1 cellular context compared by ENCODE assay signal in the genomic region with DNA sequence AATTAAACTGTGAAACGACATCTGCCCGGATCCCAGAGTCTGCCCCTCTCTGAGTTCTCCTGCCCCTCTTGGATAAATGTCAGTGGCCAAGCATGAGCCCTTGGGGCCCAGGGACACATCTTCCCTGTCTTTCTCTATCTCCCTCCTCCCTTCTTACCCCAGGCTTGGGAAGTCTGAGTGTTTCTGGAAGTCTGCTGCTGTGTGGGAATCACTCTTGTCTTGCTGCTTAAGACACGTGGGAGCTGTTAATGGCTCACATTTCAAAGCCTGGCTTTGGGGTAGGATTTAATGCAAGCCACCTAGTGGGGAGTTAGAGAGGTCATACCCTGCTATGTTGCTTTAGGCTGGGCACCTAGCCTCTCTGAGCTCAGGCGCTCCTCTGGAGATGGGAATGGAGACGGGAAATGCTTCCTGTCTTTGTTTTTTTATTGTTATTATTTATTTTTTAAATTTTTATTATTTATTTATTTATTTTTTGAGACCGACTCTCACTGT.
A peak's percentile ranks its signal among the peaks of the same experiment; 100 is the strongest.
TF ChIP-seq lines count a peak whose summit lies in the region.

No MANE protein-coding gene starts in this region.

TF ChIP-seq in K562, 482 proteins besides CTCF, POLR2A, EP300 and RAD21 (continued from another document and continues in another):
- TF ChIP-seq, protein P1, sequence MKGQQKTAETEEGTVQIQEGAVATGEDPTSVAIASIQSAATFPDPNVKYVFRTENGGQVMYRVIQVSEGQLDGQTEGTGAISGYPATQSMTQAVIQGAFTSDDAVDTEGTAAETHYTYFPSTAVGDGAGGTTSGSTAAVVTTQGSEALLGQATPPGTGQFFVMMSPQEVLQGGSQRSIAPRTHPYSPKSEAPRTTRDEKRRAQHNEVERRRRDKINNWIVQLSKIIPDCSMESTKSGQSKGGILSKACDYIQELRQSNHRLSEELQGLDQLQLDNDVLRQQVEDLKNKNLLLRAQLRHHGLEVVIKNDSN (CRISPR knock-in tag; IDR thresholded peaks at IDR 0.05), result peak; percentile 75
- TF ChIP-seq NFATC3 (IDR thresholded peaks at IDR 0.05), result peak; percentile 55; the same call in 1 of the 2 replicates
- TF ChIP-seq ZNF23 (CRISPR knock-in tag; IDR thresholded peaks at IDR 0.05), result no peak
- TF ChIP-seq, protein P2, sequence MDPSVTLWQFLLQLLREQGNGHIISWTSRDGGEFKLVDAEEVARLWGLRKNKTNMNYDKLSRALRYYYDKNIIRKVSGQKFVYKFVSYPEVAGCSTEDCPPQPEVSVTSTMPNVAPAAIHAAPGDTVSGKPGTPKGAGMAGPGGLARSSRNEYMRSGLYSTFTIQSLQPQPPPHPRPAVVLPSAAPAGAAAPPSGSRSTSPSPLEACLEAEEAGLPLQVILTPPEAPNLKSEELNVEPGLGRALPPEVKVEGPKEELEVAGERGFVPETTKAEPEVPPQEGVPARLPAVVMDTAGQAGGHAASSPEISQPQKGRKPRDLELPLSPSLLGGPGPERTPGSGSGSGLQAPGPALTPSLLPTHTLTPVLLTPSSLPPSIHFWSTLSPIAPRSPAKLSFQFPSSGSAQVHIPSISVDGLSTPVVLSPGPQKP (CRISPR knock-in tag; IDR thresholded peaks at IDR 0.05), result no peak
- TF ChIP-seq SMARCE1 (IDR thresholded peaks at IDR 0.05), result peak; percentile 37; the same call in 1 of the 2 replicates
- TF ChIP-seq, protein P3, sequence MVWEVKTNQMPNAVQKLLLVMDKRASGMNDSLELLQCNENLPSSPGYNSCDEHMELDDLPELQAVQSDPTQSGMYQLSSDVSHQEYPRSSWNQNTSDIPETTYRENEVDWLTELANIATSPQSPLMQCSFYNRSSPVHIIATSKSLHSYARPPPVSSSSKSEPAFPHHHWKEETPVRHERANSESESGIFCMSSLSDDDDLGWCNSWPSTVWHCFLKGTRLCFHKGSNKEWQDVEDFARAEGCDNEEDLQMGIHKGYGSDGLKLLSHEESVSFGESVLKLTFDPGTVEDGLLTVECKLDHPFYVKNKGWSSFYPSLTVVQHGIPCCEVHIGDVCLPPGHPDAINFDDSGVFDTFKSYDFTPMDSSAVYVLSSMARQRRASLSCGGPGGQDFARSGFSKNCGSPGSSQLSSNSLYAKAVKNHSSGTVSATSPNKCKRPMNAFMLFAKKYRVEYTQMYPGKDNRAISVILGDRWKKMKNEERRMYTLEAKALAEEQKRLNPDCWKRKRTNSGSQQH (CRISPR knock-in tag; IDR thresholded peaks at IDR 0.05), result no peak
- TF ChIP-seq, protein P4, sequence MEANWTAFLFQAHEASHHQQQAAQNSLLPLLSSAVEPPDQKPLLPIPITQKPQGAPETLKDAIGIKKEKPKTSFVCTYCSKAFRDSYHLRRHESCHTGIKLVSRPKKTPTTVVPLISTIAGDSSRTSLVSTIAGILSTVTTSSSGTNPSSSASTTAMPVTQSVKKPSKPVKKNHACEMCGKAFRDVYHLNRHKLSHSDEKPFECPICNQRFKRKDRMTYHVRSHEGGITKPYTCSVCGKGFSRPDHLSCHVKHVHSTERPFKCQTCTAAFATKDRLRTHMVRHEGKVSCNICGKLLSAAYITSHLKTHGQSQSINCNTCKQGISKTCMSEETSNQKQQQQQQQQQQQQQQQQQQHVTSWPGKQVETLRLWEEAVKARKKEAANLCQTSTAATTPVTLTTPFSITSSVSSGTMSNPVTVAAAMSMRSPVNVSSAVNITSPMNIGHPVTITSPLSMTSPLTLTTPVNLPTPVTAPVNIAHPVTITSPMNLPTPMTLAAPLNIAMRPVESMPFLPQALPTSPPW (CRISPR knock-in tag; IDR thresholded peaks at IDR 0.05), result peak; percentile 14; the same call in 1 of the 2 replicates
- peak; percentile 25 for TF ChIP-seq CHD4 (IDR thresholded peaks at IDR 0.05; ENCODE audit: insufficient read depth, insufficient replicate concordance, low read depth, low read length, poor library complexity, severe bottlenecking)
- TF ChIP-seq BMI1 (IDR thresholded peaks at IDR 0.05; ENCODE audit: low read length), result no peak
- TF ChIP-seq WHSC1 (IDR thresholded peaks at IDR 0.05; ENCODE audit: low read length), result no peak
- TF ChIP-seq RFX7 (CRISPR knock-in tag; IDR thresholded peaks at IDR 0.05), result no peak
- TF ChIP-seq TRIM24 (IDR thresholded peaks at IDR 0.05), result no peak
- no peak for TF ChIP-seq SREBF1 (IDR thresholded peaks at IDR 0.05; ENCODE audit: borderline replicate concordance, low read depth, low read length)
- TF ChIP-seq ZNF263 (CRISPR knock-in tag; IDR thresholded peaks at IDR 0.05; ENCODE audit: borderline replicate concordance), result no peak
- TF ChIP-seq OTX1 (CRISPR knock-in tag; IDR thresholded peaks at IDR 0.05), result peak; percentile 70
- TF ChIP-seq GTF2F1 (IDR thresholded peaks at IDR 0.05; ENCODE audit: low read depth, low read length), result 0 out of 2 replicates have a peak, but pooled peaks have one; percentile 17
- TF ChIP-seq MTA3 (IDR thresholded peaks at IDR 0.05; ENCODE audit: borderline replicate concordance), result no peak; the same call in 1 of the 2 replicates
- TF ChIP-seq MTA1 (IDR thresholded peaks at IDR 0.05; ENCODE audit: borderline replicate concordance), result peak; percentile 66; the same call in 1 of the 2 replicates
- TF ChIP-seq BCOR (IDR thresholded peaks at IDR 0.05), result peak; percentile 76
- peak; percentile 92 for TF ChIP-seq L3MBTL2 (IDR thresholded peaks at IDR 0.05)
- 0 out of 2 replicates have a peak, but pooled peaks have one; percentile 7 for TF ChIP-seq ZNF12 (CRISPR knock-in tag; IDR thresholded peaks at IDR 0.05)
- no peak for TF ChIP-seq KDM2B (CRISPR knock-in tag; IDR thresholded peaks at IDR 0.05)
- no peak for TF ChIP-seq RFX1 (IDR thresholded peaks at IDR 0.05)
- TF ChIP-seq HDAC1 (IDR thresholded peaks at IDR 0.05), result peak; percentile 12 to 77; a peak in 2 of 4 replicates
- TF ChIP-seq, protein P5, sequence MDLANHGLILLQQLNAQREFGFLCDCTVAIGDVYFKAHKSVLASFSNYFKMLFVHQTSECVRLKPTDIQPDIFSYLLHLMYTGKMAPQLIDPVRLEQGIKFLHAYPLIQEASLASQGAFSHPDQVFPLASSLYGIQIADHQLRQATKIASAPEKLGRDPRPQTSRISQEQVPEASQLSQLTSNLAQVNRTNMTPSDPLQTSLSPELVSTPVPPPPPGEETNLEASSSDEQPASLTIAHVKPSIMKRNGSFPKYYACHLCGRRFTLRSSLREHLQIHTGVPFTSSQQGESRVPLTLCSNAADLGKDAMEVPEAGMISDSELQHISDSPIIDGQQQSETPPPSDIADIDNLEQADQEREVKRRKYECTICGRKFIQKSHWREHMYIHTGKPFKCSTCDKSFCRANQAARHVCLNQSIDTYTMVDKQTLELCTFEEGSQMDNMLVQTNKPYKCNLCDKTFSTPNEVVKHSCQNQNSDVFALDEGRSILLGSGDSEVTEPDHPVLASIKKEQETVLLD (IDR thresholded peaks at IDR 0.05), result 0 out of 2 replicates have a peak, but pooled peaks have one; percentile 61
- TF ChIP-seq NFYB (IDR thresholded peaks at IDR 0.05; ENCODE audit: extremely low read depth, insufficient read length), result no peak
- TF ChIP-seq TCF7L2 (IDR thresholded peaks at IDR 0.05; ENCODE audit: low read depth, low read length), result no peak
- TF ChIP-seq, protein P6, sequence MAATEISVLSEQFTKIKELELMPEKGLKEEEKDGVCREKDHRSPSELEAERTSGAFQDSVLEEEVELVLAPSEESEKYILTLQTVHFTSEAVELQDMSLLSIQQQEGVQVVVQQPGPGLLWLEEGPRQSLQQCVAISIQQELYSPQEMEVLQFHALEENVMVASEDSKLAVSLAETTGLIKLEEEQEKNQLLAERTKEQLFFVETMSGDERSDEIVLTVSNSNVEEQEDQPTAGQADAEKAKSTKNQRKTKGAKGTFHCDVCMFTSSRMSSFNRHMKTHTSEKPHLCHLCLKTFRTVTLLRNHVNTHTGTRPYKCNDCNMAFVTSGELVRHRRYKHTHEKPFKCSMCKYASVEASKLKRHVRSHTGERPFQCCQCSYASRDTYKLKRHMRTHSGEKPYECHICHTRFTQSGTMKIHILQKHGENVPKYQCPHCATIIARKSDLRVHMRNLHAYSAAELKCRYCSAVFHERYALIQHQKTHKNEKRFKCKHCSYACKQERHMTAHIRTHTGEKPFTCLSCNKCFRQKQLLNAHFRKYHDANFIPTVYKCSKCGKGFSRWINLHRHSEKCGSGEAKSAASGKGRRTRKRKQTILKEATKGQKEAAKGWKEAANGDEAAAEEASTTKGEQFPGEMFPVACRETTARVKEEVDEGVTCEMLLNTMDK (IDR thresholded peaks at IDR 0.05; ENCODE audit: borderline replicate concordance, insufficient read depth, low read depth, low read length, poor library complexity, severe bottlenecking), result peak; percentile 80
- peak; percentile 28; the same call in 1 of the 2 replicates for TF ChIP-seq CXXC5 (CRISPR knock-in tag; IDR thresholded peaks at IDR 0.05)
- peak in 1 of 2 experiments; percentile 69; a peak in 1 of 4 replicates for TF ChIP-seq ARNT (IDR thresholded peaks at IDR 0.05)
- TF ChIP-seq, protein P7, sequence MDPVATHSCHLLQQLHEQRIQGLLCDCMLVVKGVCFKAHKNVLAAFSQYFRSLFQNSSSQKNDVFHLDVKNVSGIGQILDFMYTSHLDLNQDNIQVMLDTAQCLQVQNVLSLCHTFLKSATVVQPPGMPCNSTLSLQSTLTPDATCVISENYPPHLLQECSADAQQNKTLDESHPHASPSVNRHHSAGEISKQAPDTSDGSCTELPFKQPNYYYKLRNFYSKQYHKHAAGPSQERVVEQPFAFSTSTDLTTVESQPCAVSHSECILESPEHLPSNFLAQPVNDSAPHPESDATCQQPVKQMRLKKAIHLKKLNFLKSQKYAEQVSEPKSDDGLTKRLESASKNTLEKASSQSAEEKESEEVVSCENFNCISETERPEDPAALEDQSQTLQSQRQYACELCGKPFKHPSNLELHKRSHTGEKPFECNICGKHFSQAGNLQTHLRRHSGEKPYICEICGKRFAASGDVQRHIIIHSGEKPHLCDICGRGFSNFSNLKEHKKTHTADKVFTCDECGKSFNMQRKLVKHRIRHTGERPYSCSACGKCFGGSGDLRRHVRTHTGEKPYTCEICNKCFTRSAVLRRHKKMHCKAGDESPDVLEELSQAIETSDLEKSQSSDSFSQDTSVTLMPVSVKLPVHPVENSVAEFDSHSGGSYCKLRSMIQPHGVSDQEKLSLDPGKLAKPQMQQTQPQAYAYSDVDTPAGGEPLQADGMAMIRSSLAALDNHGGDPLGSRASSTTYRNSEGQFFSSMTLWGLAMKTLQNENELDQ (CRISPR knock-in tag; IDR thresholded peaks at IDR 0.05; ENCODE audit: borderline replicate concordance), result no peak
- TF ChIP-seq ZNF57 (CRISPR knock-in tag; IDR thresholded peaks at IDR 0.05), result 0 out of 2 replicates have a peak, but pooled peaks have one; percentile 60
- 0 out of 2 replicates have a peak, but pooled peaks have one; percentile 35 for TF ChIP-seq JUND (IDR thresholded peaks at IDR 0.05; ENCODE audit: borderline replicate concordance, low read depth, low read length)
- no peak; the same call in 2 of the 3 replicates for TF ChIP-seq JUND (tag; IDR thresholded peaks at IDR 0.05; ENCODE audit: borderline replicate concordance, low read depth, low read length)
- no peak for TF ChIP-seq NFIC (IDR thresholded peaks at IDR 0.05)
- TF ChIP-seq RAD51 (IDR thresholded peaks at IDR 0.05; ENCODE audit: borderline replicate concordance, low read depth), result peak; percentile 59
- no peak for TF ChIP-seq STAT5B (CRISPR knock-in tag; IDR thresholded peaks at IDR 0.05)
- peak; percentile 14 to 44; a peak in 1 of 4 replicates for TF ChIP-seq TEAD1 (CRISPR knock-in tag; IDR thresholded peaks at IDR 0.05)
- TF ChIP-seq ZBED1 (IDR thresholded peaks at IDR 0.05), result no peak
- TF ChIP-seq GATA2 (CRISPR knock-in tag; IDR thresholded peaks at IDR 0.05), result no peak
- TF ChIP-seq, protein P8, sequence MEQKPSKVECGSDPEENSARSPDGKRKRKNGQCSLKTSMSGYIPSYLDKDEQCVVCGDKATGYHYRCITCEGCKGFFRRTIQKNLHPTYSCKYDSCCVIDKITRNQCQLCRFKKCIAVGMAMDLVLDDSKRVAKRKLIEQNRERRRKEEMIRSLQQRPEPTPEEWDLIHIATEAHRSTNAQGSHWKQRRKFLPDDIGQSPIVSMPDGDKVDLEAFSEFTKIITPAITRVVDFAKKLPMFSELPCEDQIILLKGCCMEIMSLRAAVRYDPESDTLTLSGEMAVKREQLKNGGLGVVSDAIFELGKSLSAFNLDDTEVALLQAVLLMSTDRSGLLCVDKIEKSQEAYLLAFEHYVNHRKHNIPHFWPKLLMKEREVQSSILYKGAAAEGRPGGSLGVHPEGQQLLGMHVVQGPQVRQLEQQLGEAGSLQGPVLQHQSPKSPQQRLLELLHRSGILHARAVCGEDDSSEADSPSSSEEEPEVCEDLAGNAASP (IDR thresholded peaks at IDR 0.05), result no peak
- no peak for TF ChIP-seq SP1 (CRISPR knock-in tag; IDR thresholded peaks at IDR 0.05)
- no peak for TF ChIP-seq U2AF1 (optimal IDR thresholded peaks at IDR 0.05; ENCODE audit: low read depth, low read length)
- TF ChIP-seq, protein P9, sequence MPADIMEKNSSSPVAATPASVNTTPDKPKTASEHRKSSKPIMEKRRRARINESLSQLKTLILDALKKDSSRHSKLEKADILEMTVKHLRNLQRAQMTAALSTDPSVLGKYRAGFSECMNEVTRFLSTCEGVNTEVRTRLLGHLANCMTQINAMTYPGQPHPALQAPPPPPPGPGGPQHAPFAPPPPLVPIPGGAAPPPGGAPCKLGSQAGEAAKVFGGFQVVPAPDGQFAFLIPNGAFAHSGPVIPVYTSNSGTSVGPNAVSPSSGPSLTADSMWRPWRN (IDR thresholded peaks at IDR 0.05; ENCODE audit: low read depth), result no peak
- peak; percentile 95 for TF ChIP-seq ZFP36 (IDR thresholded peaks at IDR 0.05; ENCODE audit: low read depth, low read length, partially characterized antibody)
- TF ChIP-seq KDM1A (IDR thresholded peaks at IDR 0.05), result 0 out of 4 replicates have a peak, but pooled peaks of 1 of the 2 experiments have one; percentile 7
- no peak for TF ChIP-seq PCBP1 (IDR thresholded peaks at IDR 0.05; ENCODE audit: low read depth, low read length, poor library complexity, severe bottlenecking)
- TF ChIP-seq, protein P10, sequence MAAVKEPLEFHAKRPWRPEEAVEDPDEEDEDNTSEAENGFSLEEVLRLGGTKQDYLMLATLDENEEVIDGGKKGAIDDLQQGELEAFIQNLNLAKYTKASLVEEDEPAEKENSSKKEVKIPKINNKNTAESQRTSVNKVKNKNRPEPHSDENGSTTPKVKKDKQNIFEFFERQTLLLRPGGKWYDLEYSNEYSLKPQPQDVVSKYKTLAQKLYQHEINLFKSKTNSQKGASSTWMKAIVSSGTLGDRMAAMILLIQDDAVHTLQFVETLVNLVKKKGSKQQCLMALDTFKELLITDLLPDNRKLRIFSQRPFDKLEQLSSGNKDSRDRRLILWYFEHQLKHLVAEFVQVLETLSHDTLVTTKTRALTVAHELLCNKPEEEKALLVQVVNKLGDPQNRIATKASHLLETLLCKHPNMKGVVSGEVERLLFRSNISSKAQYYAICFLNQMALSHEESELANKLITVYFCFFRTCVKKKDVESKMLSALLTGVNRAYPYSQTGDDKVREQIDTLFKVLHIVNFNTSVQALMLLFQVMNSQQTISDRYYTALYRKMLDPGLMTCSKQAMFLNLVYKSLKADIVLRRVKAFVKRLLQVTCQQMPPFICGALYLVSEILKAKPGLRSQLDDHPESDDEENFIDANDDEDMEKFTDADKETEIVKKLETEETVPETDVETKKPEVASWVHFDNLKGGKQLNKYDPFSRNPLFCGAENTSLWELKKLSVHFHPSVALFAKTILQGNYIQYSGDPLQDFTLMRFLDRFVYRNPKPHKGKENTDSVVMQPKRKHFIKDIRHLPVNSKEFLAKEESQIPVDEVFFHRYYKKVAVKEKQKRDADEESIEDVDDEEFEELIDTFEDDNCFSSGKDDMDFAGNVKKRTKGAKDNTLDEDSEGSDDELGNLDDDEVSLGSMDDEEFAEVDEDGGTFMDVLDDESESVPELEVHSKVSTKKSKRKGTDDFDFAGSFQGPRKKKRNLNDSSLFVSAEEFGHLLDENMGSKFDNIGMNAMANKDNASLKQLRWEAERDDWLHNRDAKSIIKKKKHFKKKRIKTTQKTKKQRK (IDR thresholded peaks at IDR 0.05; ENCODE audit: borderline replicate concordance, low read depth, low read length), result no peak
- no peak for TF ChIP-seq PYGO2 (tag; IDR thresholded peaks at IDR 0.05)
